ENCODE assay signal across 30 cellular contexts in the genomic region with DNA sequence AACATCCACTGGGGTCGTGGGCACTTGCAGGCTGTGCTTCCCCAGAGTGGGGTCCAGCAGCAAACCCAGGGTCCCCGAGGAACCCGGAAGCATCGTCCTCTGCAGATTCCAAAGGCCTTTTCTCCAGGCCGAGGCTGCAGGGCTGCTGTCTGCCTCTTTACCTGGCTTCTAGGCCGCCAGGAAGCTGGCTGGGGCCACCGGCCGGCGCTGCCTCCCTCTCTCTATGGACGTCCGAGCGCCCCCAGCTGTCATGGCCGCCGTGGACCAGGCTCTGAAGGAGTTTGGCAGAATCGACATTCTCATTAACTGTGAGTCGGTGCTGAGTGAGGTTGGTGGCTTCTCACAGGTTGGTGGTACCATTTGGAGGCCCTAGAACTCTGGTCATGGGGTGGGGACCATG.
"Had no signal": no experiment of that assay in that cellular context is flagged by ENCODE, and none has a peak within 500 bp of the region (broad histone marks: within the 10 kb centered on the region; RNA-seq: fewer than 3 reads in every experiment).

No MANE protein-coding gene starts in this region.

- DNase-seq: activated CD4-positive, alpha-beta memory T cell treated with anti-CD3 and anti-CD28 coated beads for 36 hours; activated CD4-positive, alpha-beta T cell treated with anti-CD3 and anti-CD28 coated beads, Interleukin-2, amount 10 ng/mL, durations not matched to agents 24 days and 14 days; activated CD4-positive, CD25-positive, alpha-beta regulatory T cell treated with anti-CD3 and anti-CD28 coated beads, Interleukin-2, amount 50 U/mL, for 72 hours; activated CD8-positive, alpha-beta memory T cell treated with anti-CD3 and anti-CD28 coated beads, Interleukin-2, amount 50 U/mL, for 4 hours; activated T-cell treated with anti-CD3 and anti-CD28 coated beads, Interleukin-2, amount 50 U/mL, for 4 hours; adrenal gland; aorta; body of pancreas; effector CD8-positive, alpha-beta T cell; head of caudate nucleus; hippocampal formation; immature natural killer cell; naive B cell; nephron progenitor cell; nucleus accumbens; psoas muscle; stimulated activated CD4-positive, alpha-beta T cell treated with anti-CD3 and anti-CD28 coated beads, Interleukin-15, amount 100 ng/mL, for 24 hours; stimulated activated CD4-positive, alpha-beta T cell treated with anti-CD3 and anti-CD28 coated beads, Interleukin-2, amount 100 ng/mL, for 24 hours; stimulated activated naive CD4-positive, alpha-beta T cell; T-helper 17 cell; T1000; tibial artery; upper lobe of right lung; WERI-Rb-1 had no signal

- ATAC-seq: activated T-cell treated with anti-CD3 and anti-CD28 coated beads, Interleukin-2, amount 50 U/mL, for 4 hours; activated T-helper 17 cell treated with anti-CD3 and anti-CD28 coated beads, Interleukin-2, amount 50 U/mL, for 72 hours; body of pancreas; psoas muscle; T-helper 17 cell; upper lobe of right lung had no signal

- H2AFZ ChIP-seq: parathyroid adenoma had no signal

- H3K27ac Mint-ChIP-seq: activated CD4-positive, alpha-beta memory T cell treated with anti-CD3 and anti-CD28 coated beads for 36 hours; activated CD4-positive, alpha-beta T cell treated with anti-CD3 and anti-CD28 coated beads, Interleukin-2, amount 10 ng/mL, durations not matched to agents 24 days and 14 days; activated naive CD8-positive, alpha-beta T cell; activated T-helper 17 cell treated with anti-CD3 and anti-CD28 coated beads, Interleukin-2, amount 50 U/mL, for 72 hours; immature natural killer cell; mesothelial cell of epicardium; naive B cell; T-helper 17 cell had no signal

- H3K4me1 Mint-ChIP-seq: activated CD4-positive, alpha-beta T cell treated with anti-CD3 and anti-CD28 coated beads, Interleukin-2, amount 10 ng/mL, durations not matched to agents 24 days and 14 days; activated T-helper 17 cell treated with anti-CD3 and anti-CD28 coated beads, Interleukin-2, amount 50 U/mL, for 72 hours; mesothelial cell of epicardium; naive B cell; T-helper 17 cell had no signal

- H3K4me3 ChIP-seq: adrenal gland, body of pancreas, psoas muscle, suprapubic skin, tibial artery, upper lobe of right lung had no signal

- H3K36me3 ChIP-seq: adrenal gland had no signal

- H3K9ac ChIP-seq: parathyroid adenoma had no signal

- H3K27me3 Mint-ChIP-seq: activated CD4-positive, alpha-beta memory T cell treated with anti-CD3 and anti-CD28 coated beads for 36 hours; activated CD4-positive, alpha-beta T cell treated with anti-CD3 and anti-CD28 coated beads, Interleukin-2, amount 10 ng/mL, durations not matched to agents 24 days and 14 days; activated naive CD8-positive, alpha-beta T cell; activated T-helper 17 cell treated with anti-CD3 and anti-CD28 coated beads, Interleukin-2, amount 50 U/mL, for 72 hours; naive B cell; T-helper 17 cell had no signal

- H3K4me3 Mint-ChIP-seq: activated CD4-positive, alpha-beta memory T cell treated with anti-CD3 and anti-CD28 coated beads for 36 hours; activated CD4-positive, alpha-beta T cell treated with anti-CD3 and anti-CD28 coated beads, Interleukin-2, amount 10 ng/mL, durations not matched to agents 24 days and 14 days; activated naive CD8-positive, alpha-beta T cell; activated T-cell treated with anti-CD3 and anti-CD28 coated beads, Interleukin-2, amount 50 U/mL, for 4 hours; activated T-helper 17 cell treated with anti-CD3 and anti-CD28 coated beads, Interleukin-2, amount 50 U/mL, for 72 hours; immature natural killer cell; mesothelial cell of epicardium; naive B cell; nephron progenitor cell; T-helper 17 cell had no signal

- H3K9me3 ChIP-seq: adrenal gland, body of pancreas, psoas muscle, suprapubic skin, tibial artery, upper lobe of right lung had no signal

- FAIRE-seq: colon had no signal

- H3K79me2 ChIP-seq: parathyroid adenoma had no signal

- H3K9me3 Mint-ChIP-seq: activated CD4-positive, alpha-beta memory T cell treated with anti-CD3 and anti-CD28 coated beads for 36 hours; activated CD4-positive, alpha-beta T cell treated with anti-CD3 and anti-CD28 coated beads, Interleukin-2, amount 10 ng/mL, durations not matched to agents 24 days and 14 days; activated T-cell treated with anti-CD3 and anti-CD28 coated beads, Interleukin-2, amount 50 U/mL, for 4 hours; activated T-helper 17 cell treated with anti-CD3 and anti-CD28 coated beads, Interleukin-2, amount 50 U/mL, for 72 hours; immature natural killer cell; mesothelial cell of epicardium; naive B cell; nephron progenitor cell had no signal

- H3K27ac ChIP-seq: adrenal gland, body of pancreas, parathyroid adenoma, psoas muscle, suprapubic skin, tibial artery, upper lobe of right lung, WERI-Rb-1 had no signal

- H3K27me3 ChIP-seq: adrenal gland, body of pancreas, suprapubic skin, tibial artery, upper lobe of right lung had no signal

- H3K36me3 Mint-ChIP-seq: activated CD4-positive, alpha-beta memory T cell treated with anti-CD3 and anti-CD28 coated beads for 36 hours; activated naive CD8-positive, alpha-beta T cell; immature natural killer cell; naive B cell had no signal

- H3K4me1 ChIP-seq: parathyroid adenoma had no signal
